In genomic region chr3:75609598-75609997, GRCh38 we compare ENCODE assay signal across 5 cellular contexts. TPM values are rescaled to one million over a fixed set of nuclear protein-coding genes. Genes with fewer than 3 reads are reported as not detected.
"Had no signal": no experiment of that assay in that cellular context is flagged by ENCODE, and none has a peak within 500 bp of the region (broad histone marks: within the 10 kb centered on the region; RNA-seq: fewer than 3 reads in every experiment).

No MANE protein-coding gene starts in this region.

RNA-seq across cellular contexts. Expression of gene FRG2C, which starts 54.5 kb away (rescaled TPM):
- total RNA-seq: M059J, PC-3, Peyer's patch, Right ventricle myocardium superior, SJSA1 had no signal
